In the genomic region with DNA sequence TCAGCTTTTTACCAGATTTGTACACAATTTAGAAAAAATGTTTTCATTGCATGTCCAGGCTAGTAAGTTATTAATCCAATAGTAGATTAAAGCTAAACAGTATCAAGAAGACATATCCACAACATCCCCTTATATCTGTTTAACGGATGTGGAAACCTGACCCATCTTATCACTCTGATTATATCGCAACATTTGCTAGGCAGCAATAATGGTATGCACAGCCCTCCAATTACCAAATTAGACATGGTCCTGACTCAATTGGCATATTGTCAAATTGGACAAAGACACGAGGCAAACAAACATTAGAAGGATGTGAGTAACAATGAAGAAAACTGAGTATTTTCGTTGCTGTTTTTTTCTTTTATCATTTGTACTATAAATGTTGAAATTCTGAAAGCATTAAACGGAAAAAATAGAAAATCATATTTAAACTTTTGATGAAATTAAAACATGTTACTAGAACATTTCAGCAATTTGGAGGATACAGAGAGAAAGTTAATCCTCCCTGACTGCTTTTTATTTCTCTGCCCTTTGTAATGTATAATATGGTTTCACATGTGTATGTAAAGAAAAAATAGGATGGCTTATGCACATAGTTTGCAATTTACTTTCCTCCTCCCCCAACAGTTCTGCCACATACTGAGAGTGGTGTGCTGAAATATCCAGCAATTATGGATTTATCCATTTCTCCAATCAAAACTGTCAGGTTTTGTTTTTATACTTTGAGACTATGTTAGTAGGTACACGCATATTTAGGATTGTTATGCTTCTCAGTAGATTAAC, we compare ENCODE assay signal across 1 cellular context.
TF ChIP-seq lines count a peak whose summit lies in the region.

No MANE protein-coding gene starts in this region.

TF ChIP-seq in IMR-90, 13 proteins besides CTCF, POLR2A, EP300 and RAD21 (continued from another document):
- TF ChIP-seq, protein P1, sequence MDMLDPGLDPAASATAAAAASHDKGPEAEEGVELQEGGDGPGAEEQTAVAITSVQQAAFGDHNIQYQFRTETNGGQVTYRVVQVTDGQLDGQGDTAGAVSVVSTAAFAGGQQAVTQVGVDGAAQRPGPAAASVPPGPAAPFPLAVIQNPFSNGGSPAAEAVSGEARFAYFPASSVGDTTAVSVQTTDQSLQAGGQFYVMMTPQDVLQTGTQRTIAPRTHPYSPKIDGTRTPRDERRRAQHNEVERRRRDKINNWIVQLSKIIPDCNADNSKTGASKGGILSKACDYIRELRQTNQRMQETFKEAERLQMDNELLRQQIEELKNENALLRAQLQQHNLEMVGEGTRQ (IDR thresholded peaks at IDR 0.05; ENCODE audit: low read depth, low read length): no peak
- no peak for TF ChIP-seq NFE2L2 (IDR thresholded peaks at IDR 0.05; ENCODE audit: low read depth, low read length)
- no peak for TF ChIP-seq CHD1 (IDR thresholded peaks at IDR 0.05; ENCODE audit: low read depth, low read length)
- TF ChIP-seq FOS (IDR thresholded peaks at IDR 0.05; ENCODE audit: low read depth, low read length): no peak
- no peak for TF ChIP-seq MAFK (IDR thresholded peaks at IDR 0.05; ENCODE audit: low read depth, low read length)
- no peak for TF ChIP-seq CEBPB (IDR thresholded peaks at IDR 0.05; ENCODE audit: low read depth, low read length)
- TF ChIP-seq SMC3 (IDR thresholded peaks at IDR 0.05; ENCODE audit: low read depth, low read length): no peak
- TF ChIP-seq RFX5 (IDR thresholded peaks at IDR 0.05; ENCODE audit: low read depth, low read length): no peak
- TF ChIP-seq MXI1 (IDR thresholded peaks at IDR 0.05; ENCODE audit: borderline replicate concordance, low read depth, low read length): no peak
- TF ChIP-seq RCOR1 (IDR thresholded peaks at IDR 0.05; ENCODE audit: insufficient replicate concordance, low read length): no peak
